ENCODE assay signal across 8 cellular contexts in genomic region chr16:11224096-11224893, GRCh38. TPM values are rescaled to one million over a fixed set of nuclear protein-coding genes. Genes with fewer than 3 reads are reported as not detected.
A peak's percentile ranks its signal among the peaks of the same experiment; 100 is the strongest.
DNase-seq lines count a peak whose midpoint lies in the region; ATAC-seq, FAIRE-seq and TF ChIP-seq lines count a peak whose summit lies in the region.

No MANE protein-coding gene starts in this region.

- H3K27me3 ChIP-seq in endothelial cell of umbilical vein (ENCODE audit: control insufficient read depth in 2 of 2, insufficient read depth in 2 of 2, low read length in 2 of 2) (no peaks in the 10 kb centered on the region), gastrocnemius medialis (no peaks in the 10 kb centered on the region)

- no TSS peak for BruUV-seq in endothelial cell of umbilical vein (replicated peaks; lab: Mats Ljungman, UMichigan)

- DNase-seq in activated CD4-positive, alpha-beta T cell treated with anti-CD3 and anti-CD28 coated beads for 48 hours: peak; percentile 86
- no peak for DNase-seq in endothelial cell of umbilical vein (ENCODE audit: low read depth, low spot score)
- peak; percentile 93 for DNase-seq in gastrocnemius medialis
- no peak for DNase-seq in SHP77 treated with DMSO at 0.1 percent for 48 hours (lab: John Stamatoyannopoulos, UW)
- no peak for DNase-seq in superior temporal gyrus (ENCODE audit: extremely low spot score)

- no peak for FAIRE-seq in endothelial cell of umbilical vein (lab: Jason Lieb, UNC)

- H3K4me1 ChIP-seq in endothelial cell of umbilical vein (ENCODE audit: control insufficient read depth, extremely low read depth, insufficient read depth, low read length): no peaks in the 10 kb centered on the region
- peaks cover 15 to 24% of the 10 kb centered on the region in 2 donors for H3K4me1 ChIP-seq in gastrocnemius medialis

- no peak overlapping the region for H3K4me3 ChIP-seq in endothelial cell of umbilical vein (replicated peaks in 1 of 3; ENCODE audit: insufficient read depth in 1 of 3, low read depth in 1 of 3, low read length in 3 of 3)
- no peak overlapping the region for H3K4me3 ChIP-seq in gastrocnemius medialis

- POLR2A ChIA-PET in endothelial cell of umbilical vein (lab: Charles Lee): no interaction called here

- no peaks in the 10 kb centered on the region for H3K79me2 ChIP-seq in endothelial cell of umbilical vein (ENCODE audit: control insufficient read depth, insufficient read depth, low read length)

- peak; percentile 31 for ATAC-seq in GM18498 (IDR thresholded peaks at IDR 0.05; ENCODE audit: unreplicated experiment)
- peak; percentile 40 for ATAC-seq in HG03432 (IDR thresholded peaks at IDR 0.05; ENCODE audit: unreplicated experiment)
- peak; percentile 96 to 98 for ATAC-seq in gastrocnemius medialis
- ATAC-seq in HG02884 (IDR thresholded peaks at IDR 0.05; ENCODE audit: unreplicated experiment): no peak

- dilution Hi-C loops in endothelial cell of umbilical vein (cut with MboI; ENCODE audit: extremely low pct_ligation_motif_present, low sequenced_read_pairs): no loop called here

- H3K36me3 ChIP-seq in endothelial cell of umbilical vein (ENCODE audit: control insufficient read depth in 2 of 2, extremely low read depth in 1 of 2, insufficient read depth in 2 of 2, low read length in 2 of 2) (no peaks in the 10 kb centered on the region), gastrocnemius medialis (no peaks in the 10 kb centered on the region)

- H3K27ac ChIP-seq in endothelial cell of umbilical vein (ENCODE audit: insufficient read depth, low read depth, low read length) (no peak overlapping the region), gastrocnemius medialis (peak overlapping the region; percentile 55 to 82 (median 78))

- peak overlapping the region; percentile 3 for H2AFZ ChIP-seq in endothelial cell of umbilical vein (ENCODE audit: low read depth, low read length)

- H3K9me1 ChIP-seq in endothelial cell of umbilical vein (replicated peaks; ENCODE audit: control insufficient read depth, extremely low read depth, insufficient read depth, low read length): no peaks in the 10 kb centered on the region

- no peak overlapping the region for H3K4me2 ChIP-seq in endothelial cell of umbilical vein (ENCODE audit: insufficient read depth, low read length)

- in situ Hi-C loops in gastrocnemius medialis (cut with MboI; ENCODE audit: low sequenced_read_pairs in 4 of 4): no loop called here

- intact Hi-C loops in endothelial cell of umbilical vein (cut with micrococcal nuclease): no loop called here
- intact Hi-C loops in gastrocnemius medialis (cut with DNase I; ENCODE audit: low total_unique reads): loop anchor here (1.0 to 5.0 kb wide), 3 partner anchors 31 to 89 kb away; no protein-coding TSS in a partner anchor

- no peak overlapping the region for H3K9ac ChIP-seq in endothelial cell of umbilical vein (replicated peaks; ENCODE audit: extremely low read depth, insufficient read depth, low read length)

- CTCF ChIA-PET in endothelial cell of umbilical vein (lab: Charles Lee): no interaction called here

- TF ChIP-seq POLR2A in endothelial cell of umbilical vein (IDR thresholded peaks at IDR 0.05; ENCODE audit: low read depth, low read length): no peak
- peak; percentile 34 to 45 for TF ChIP-seq POLR2A in gastrocnemius medialis (IDR thresholded peaks at IDR 0.05)

- H4K20me1 ChIP-seq in endothelial cell of umbilical vein (replicated peaks; ENCODE audit: control insufficient read depth, extremely low read depth, insufficient read depth, low read length): no peaks in the 10 kb centered on the region

- H3K9me3 ChIP-seq in endothelial cell of umbilical vein (replicated peaks; ENCODE audit: control insufficient read depth, insufficient read depth, low read length): no peaks in the 10 kb centered on the region
- H3K9me3 ChIP-seq in gastrocnemius medialis: no peaks in the 10 kb centered on the region

- TF ChIP-seq CTCF in endothelial cell of umbilical vein (IDR thresholded peaks at IDR 0.05; ENCODE audit: extremely low read depth in 1 of 2, insufficient read depth in 1 of 2, low read depth in 1 of 2, low read length in 2 of 2) (no peak), gastrocnemius medialis (IDR thresholded peaks at IDR 0.05 in 4 of 5, conservative IDR thresholded peaks at IDR 0.05 in 1 of 5) (no peak)

TF ChIP-seq in endothelial cell of umbilical vein, 7 proteins besides CTCF, POLR2A, EP300 and RAD21:
- TF ChIP-seq GATA2 (IDR thresholded peaks at IDR 0.05; ENCODE audit: insufficient read depth, insufficient read length, low read depth, low read length): no peak
- no peak for TF ChIP-seq JUN (IDR thresholded peaks at IDR 0.05; ENCODE audit: borderline replicate concordance, insufficient read depth, insufficient read length, low read depth)
- no peak for TF ChIP-seq FOS (IDR thresholded peaks at IDR 0.05; ENCODE audit: borderline replicate concordance, insufficient read depth, low read length)
- TF ChIP-seq EZH2 (IDR thresholded peaks at IDR 0.05; ENCODE audit: borderline replicate concordance, low read depth, low read length, severe bottlenecking): no peak
- no peak for TF ChIP-seq MYC (IDR thresholded peaks at IDR 0.05; ENCODE audit: low read depth, low read length)
- no peak for TF ChIP-seq MAX (IDR thresholded peaks at IDR 0.05; ENCODE audit: insufficient read depth, insufficient read length)
- no peak for TF ChIP-seq POLR2AphosphoS5 (IDR thresholded peaks at IDR 0.05; ENCODE audit: insufficient read depth, low read depth, low read length)

RNA-seq across cellular contexts. Expression of gene SOCS1, which starts 31.7 kb away (rescaled TPM):
- total RNA-seq in endothelial cell of umbilical vein (0.81 and 1.1 TPM in 2 replicates), gastrocnemius medialis (1 to 10 TPM; 1.1 to 5.5 (median 3.1) TPM)
- polyA plus RNA-seq in endothelial cell of umbilical vein: 1.2 and 1.7 TPM in 2 replicates
- 0.71 and 1.0 TPM in 2 replicates for polyA plus RNA-seq in endothelial cell of umbilical vein (2011; cell fraction: cytosol; rRNA removed)
- 3.0 TPM in 2 replicates for polyA plus RNA-seq in endothelial cell of umbilical vein (2011; cell fraction: nucleus; rRNA removed)
- polyA plus RNA-seq in endothelial cell of umbilical vein (2012): 0.19 and 1.1 TPM in 2 replicates
- polyA minus RNA-seq in endothelial cell of umbilical vein: 0.85 and 1.1 TPM in 2 replicates
- 8.0 TPM for polyA minus RNA-seq in endothelial cell of umbilical vein (2011; cell fraction: cytosol; rRNA and poly(A)+ RNA removed)
- polyA minus RNA-seq in endothelial cell of umbilical vein (2011; cell fraction: nucleus; rRNA and poly(A)+ RNA removed): 4.4 and 13.2 TPM in 2 replicates

RNA-seq across cellular contexts. Expression of gene TNP2, which starts 44.8 kb away (rescaled TPM):
- total RNA-seq in endothelial cell of umbilical vein: not detected in 2 replicates
- not detected in 2 replicates for polyA plus RNA-seq in endothelial cell of umbilical vein
- polyA plus RNA-seq in endothelial cell of umbilical vein (2011; cell fraction: cytosol; rRNA removed): not detected in 2 replicates
- polyA plus RNA-seq in endothelial cell of umbilical vein (2011; cell fraction: nucleus; rRNA removed): not detected in 2 replicates
- polyA plus RNA-seq in endothelial cell of umbilical vein (2012): not detected in 2 replicates
- polyA minus RNA-seq in endothelial cell of umbilical vein: not detected in 2 replicates
- not detected for polyA minus RNA-seq in endothelial cell of umbilical vein (2011; cell fraction: cytosol; rRNA and poly(A)+ RNA removed)
- polyA minus RNA-seq in endothelial cell of umbilical vein (2011; cell fraction: nucleus; rRNA and poly(A)+ RNA removed): not detected in 2 replicates
- total RNA-seq in gastrocnemius medialis: not detected

RNA-seq across cellular contexts. Expression of gene PRM3, which starts 49.1 kb away (rescaled TPM):
- not detected in 2 replicates for total RNA-seq in endothelial cell of umbilical vein
- polyA plus RNA-seq in endothelial cell of umbilical vein: not detected in 2 replicates
- not detected in 2 replicates for polyA plus RNA-seq in endothelial cell of umbilical vein (2011; cell fraction: cytosol; rRNA removed)
- polyA plus RNA-seq in endothelial cell of umbilical vein (2011; cell fraction: nucleus; rRNA removed): not detected in 2 replicates
- polyA plus RNA-seq in endothelial cell of umbilical vein (2012): not detected in 2 replicates
- polyA minus RNA-seq in endothelial cell of umbilical vein: not detected in 2 replicates
- polyA minus RNA-seq in endothelial cell of umbilical vein (2011; cell fraction: cytosol; rRNA and poly(A)+ RNA removed): not detected
- not detected in 2 replicates for polyA minus RNA-seq in endothelial cell of umbilical vein (2011; cell fraction: nucleus; rRNA and poly(A)+ RNA removed)
- not detected for total RNA-seq in gastrocnemius medialis

RNA-seq across cellular contexts. Expression of gene PRM2, which starts 52.0 kb away (rescaled TPM):
- total RNA-seq in endothelial cell of umbilical vein (not detected in 2 replicates), gastrocnemius medialis (not detected)
- polyA plus RNA-seq in endothelial cell of umbilical vein: not detected in 2 replicates
- polyA plus RNA-seq in endothelial cell of umbilical vein (2011; cell fraction: cytosol; rRNA removed): not detected in 2 replicates
- polyA plus RNA-seq in endothelial cell of umbilical vein (2011; cell fraction: nucleus; rRNA removed): not detected in 2 replicates
- polyA plus RNA-seq in endothelial cell of umbilical vein (2012): not detected in 2 replicates
- polyA minus RNA-seq in endothelial cell of umbilical vein: not detected in 2 replicates
- not detected for polyA minus RNA-seq in endothelial cell of umbilical vein (2011; cell fraction: cytosol; rRNA and poly(A)+ RNA removed)
- polyA minus RNA-seq in endothelial cell of umbilical vein (2011; cell fraction: nucleus; rRNA and poly(A)+ RNA removed): not detected in 2 replicates

RNA-seq across cellular contexts. Expression of gene PRM1, which starts 56.8 kb away (rescaled TPM):
- total RNA-seq in endothelial cell of umbilical vein: not detected in 2 replicates
- not detected in 2 replicates for polyA plus RNA-seq in endothelial cell of umbilical vein
- not detected in 2 replicates for polyA plus RNA-seq in endothelial cell of umbilical vein (2011; cell fraction: cytosol; rRNA removed)
- not detected in 2 replicates for polyA plus RNA-seq in endothelial cell of umbilical vein (2011; cell fraction: nucleus; rRNA removed)
- polyA plus RNA-seq in endothelial cell of umbilical vein (2012): not detected in 2 replicates
- polyA minus RNA-seq in endothelial cell of umbilical vein: not detected in 2 replicates
- polyA minus RNA-seq in endothelial cell of umbilical vein (2011; cell fraction: cytosol; rRNA and poly(A)+ RNA removed): not detected
- polyA minus RNA-seq in endothelial cell of umbilical vein (2011; cell fraction: nucleus; rRNA and poly(A)+ RNA removed): not detected in 2 replicates
- not detected for total RNA-seq in gastrocnemius medialis

Comparison
In these comparisons a context has a peak if more than half of its experiments do, and no peak if none do; other contexts are left out.
1. DNase-seq: peak in activated CD4-positive, alpha-beta T cell treated with anti-CD3 and anti-CD28 coated beads for 48 hours (single experiment) and gastrocnemius medialis (2 of 2); none in endothelial cell of umbilical vein (single experiment), SHP77 treated with DMSO at 0.1 percent for 48 hours (single experiment) and superior temporal gyrus (single experiment).